In the genomic region with DNA sequence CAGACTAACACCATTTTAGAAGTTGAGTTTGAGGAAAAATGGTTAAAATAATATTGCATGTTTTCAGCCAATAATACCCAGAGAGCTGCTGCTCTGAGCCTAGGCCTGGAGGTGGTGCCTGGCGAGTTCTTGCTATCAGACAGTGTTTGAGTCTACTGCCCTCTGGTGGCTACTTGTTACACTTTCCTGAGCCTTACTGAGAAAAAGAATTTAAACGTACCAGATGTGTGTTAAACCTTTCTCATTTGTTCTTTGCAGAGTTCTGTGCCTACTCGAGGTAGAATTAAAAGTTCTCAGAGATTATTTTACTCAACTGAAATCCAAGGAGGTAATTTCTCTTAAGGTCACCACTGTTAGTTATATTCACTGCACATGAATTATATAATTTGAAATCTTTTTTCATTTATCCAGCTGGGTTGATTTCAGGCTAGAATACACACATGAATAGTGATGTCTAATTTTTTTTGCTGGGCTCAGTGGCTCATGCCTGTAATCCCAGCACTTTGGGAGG, we compare ENCODE assay signal across 9 cellular contexts. TPM values are rescaled to one million over a fixed set of nuclear protein-coding genes. Genes with fewer than 3 reads are reported as not detected.
A peak's percentile ranks its signal among the peaks of the same experiment; 100 is the strongest.
DNase-seq lines count a peak whose midpoint lies in the region; ATAC-seq and TF ChIP-seq lines count a peak whose summit lies in the region.
"Had no signal": no experiment of that assay in that cellular context is flagged by ENCODE, and none has a peak within 500 bp of the region (broad histone marks: within the 10 kb centered on the region; RNA-seq: fewer than 3 reads in every experiment).

No MANE protein-coding gene starts in this region.

- H3K27ac Mint-ChIP-seq in nephron = peak overlapping the region in 2 of 3 experiments; percentile 72 to 96
- H3K27ac Mint-ChIP-seq: dendritic cell treated with granulocyte-macrophage colony-stimulating factor and Interleukin-4, amounts not matched to agents 40 ng/mL and 50 ng/mL, for 4 days had no signal

- peaks cover 16% of the 10 kb centered on the region for H3K4me1 ChIP-seq in PC-9 (replicated peaks; ENCODE audit: insufficient read depth)

- no peak overlapping the region for H3K27ac ChIP-seq in PC-9

- H3K9me3 ChIP-seq in PC-9 (ENCODE audit: insufficient read depth, low read depth) = no peaks in the 10 kb centered on the region

- H3K36me3 Mint-ChIP-seq in nephron (ENCODE audit: low read depth) = peaks cover 6% of the 10 kb centered on the region

- no peak overlapping the region for H3K4me3 Mint-ChIP-seq in nephron
- H3K4me3 Mint-ChIP-seq: dendritic cell treated with granulocyte-macrophage colony-stimulating factor and Interleukin-4, amounts not matched to agents 40 ng/mL and 50 ng/mL, for 4 days had no signal

- ATAC-seq in GM21825 (IDR thresholded peaks at IDR 0.05; ENCODE audit: unreplicated experiment) = peak; percentile 85

- no peaks in the 10 kb centered on the region for H3K36me3 ChIP-seq in PC-9 (ENCODE audit: low read depth)

- POLR2A ChIA-PET in PC-9 (lab: Charles Lee; ENCODE audit: unreplicated experiment) = no interaction called here

- no peak overlapping the region for H3K4me2 ChIP-seq in PC-9

- H3K9me3 Mint-ChIP-seq in nephron = no peaks in the 10 kb centered on the region
- H3K9me3 Mint-ChIP-seq: dendritic cell treated with granulocyte-macrophage colony-stimulating factor and Interleukin-4, amounts not matched to agents 40 ng/mL and 50 ng/mL, for 4 days had no signal

- intact Hi-C loops in PC-9 (cut with micrococcal nuclease; ENCODE audit: unreplicated experiment) = loop anchor here (1.0 to 10.0 kb wide), 6 partner anchors 71 to 259 kb away; partner anchors contain the start of genes MCM8 and TRMT6

- no peaks in the 10 kb centered on the region for H3K9me2 ChIP-seq in PC-9 (ENCODE audit: insufficient read depth)

- no TSS peak for BruUV-seq in PC-9 (replicated peaks; lab: Mats Ljungman, UMichigan)

- no peak overlapping the region for H2AFZ ChIP-seq in PC-9

- H3K27me3 Mint-ChIP-seq in nephron (ENCODE audit: low read depth) = no peaks in the 10 kb centered on the region
- H3K27me3 Mint-ChIP-seq: dendritic cell treated with granulocyte-macrophage colony-stimulating factor and Interleukin-4, amounts not matched to agents 40 ng/mL and 50 ng/mL, for 4 days had no signal

- H3K27me3 ChIP-seq in PC-9 (ENCODE audit: insufficient read depth, low read depth) = no peaks in the 10 kb centered on the region

- CTCF ChIA-PET in PC-9 (lab: Charles Lee) = interaction anchor here (0.5 to 1.6 kb wide), 8 partner anchors 21 to 231 kb away, joined by 3 to 7 read pairs (median 4); no protein-coding TSS in a partner anchor

- H3K4me1 Mint-ChIP-seq in nephron = peaks cover 30% of the 10 kb centered on the region

- DNase-seq in DMS 273 treated with DMSO at 0.1 percent for 48 hours (lab: John Stamatoyannopoulos, UW) (peak; percentile 58), PC-9 (peak; percentile 59 to 64), activated T-cell treated with anti-CD3 and anti-CD28 coated beads for 4 hours (peak; percentile 71), fibroblast of gingiva (ENCODE audit: low read depth) (peak; percentile 78)
- DNase-seq in stimulated activated naive CD4-positive, alpha-beta T cell treated with Interleukin-2 at 50 U/mL for 16 hours (lab: John Stamatoyannopoulos, UW) = peak; percentile 48

- H3K4me3 ChIP-seq in PC-9 = no peak overlapping the region

- TF ChIP-seq CTCF in LNCAP (IDR thresholded peaks at IDR 0.05) (peak; percentile 85), PC-9 (conservative IDR thresholded peaks at IDR 0.05) (peak; percentile 93), nephron (IDR thresholded peaks at IDR 0.05; ENCODE audit: unreplicated experiment in 3 of 3) (peak; percentile 87 to 92 (median 91))

- no peaks in the 10 kb centered on the region for H4K20me1 ChIP-seq in PC-9 (ENCODE audit: insufficient read depth)

- peaks cover 3% of the 10 kb centered on the region; the same call in 1 of the 2 replicates for H3F3A ChIP-seq in PC-9 (ENCODE audit: insufficient read depth, low read depth)

- no peaks in the 10 kb centered on the region for H3K79me2 ChIP-seq in PC-9 (ENCODE audit: low read depth)

RNA-seq across cellular contexts. Expression of gene SHLD1, which starts 38.2 kb away (rescaled TPM):
- 4.8 and 5.9 TPM in 2 replicates for total RNA-seq in PC-9 (2021)
